In the genomic region with DNA sequence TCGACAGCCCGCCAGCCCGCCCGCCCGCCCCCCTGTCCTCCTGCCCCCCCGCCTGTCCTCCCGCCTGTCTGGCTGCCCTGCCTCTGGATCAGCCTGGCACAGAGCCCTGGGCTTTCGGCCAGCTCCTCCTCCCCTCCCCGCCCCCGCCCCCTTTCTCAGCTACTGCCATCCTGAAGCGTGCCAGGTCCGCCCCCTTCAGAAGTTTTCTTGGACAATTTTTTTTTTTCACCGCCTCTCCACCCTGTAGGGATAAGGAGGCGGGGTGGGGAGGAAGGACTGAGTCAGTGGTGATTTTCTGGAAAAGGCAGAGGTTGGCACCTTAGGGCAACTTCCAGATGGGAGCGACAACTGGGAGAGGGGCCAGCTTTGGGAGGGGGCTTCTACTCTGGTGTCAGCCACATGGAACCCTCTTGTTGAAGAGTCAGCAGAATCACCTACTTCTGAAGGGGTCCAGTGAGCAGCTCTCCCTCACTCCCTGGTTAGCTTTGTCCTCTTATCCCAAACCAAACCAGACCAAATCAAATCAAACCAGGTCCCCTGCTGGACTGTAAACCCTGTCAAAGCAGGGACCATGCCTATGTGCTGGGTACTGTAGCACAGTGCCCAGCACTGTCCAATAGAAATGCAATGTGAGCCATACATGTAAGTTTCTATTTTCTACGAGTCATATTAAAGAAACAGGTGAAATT, we compare ENCODE assay signal across 11 cellular contexts. TPM values are rescaled to one million over a fixed set of nuclear protein-coding genes. Genes with fewer than 3 reads are reported as not detected.
DNase-seq lines count a peak whose midpoint lies in the region; ATAC-seq lines count a peak whose summit lies in the region.
"Had no signal": no experiment of that assay in that cellular context is flagged by ENCODE, and none has a peak within 500 bp of the region (broad histone marks: within the 10 kb centered on the region; RNA-seq: fewer than 3 reads in every experiment).

No MANE protein-coding gene starts in this region.

- no peak overlapping the region for H3K4me3 ChIP-seq in H7 (ENCODE audit: insufficient read depth, low read depth, low read length)
- H3K4me3 ChIP-seq: heart left ventricle had no signal

- DNase-seq in A172 (ENCODE audit: low spot score) (peak; percentile 93), H7 (peak; percentile 60), amniotic epithelial cell (ENCODE audit: low read depth) (peak; percentile 82), left colon (peak in 1 of 2 donors; percentile 63)
- DNase-seq in stimulated activated CD4-positive, alpha-beta T cell treated with anti-CD3 and anti-CD28 coated beads, Interleukin-4, amount 100 ng/mL, for 4 hours: no peak
- DNase-seq in stimulated activated naive CD4-positive, alpha-beta T cell (lab: John Stamatoyannopoulos, UW): no peak
- DNase-seq: activated gamma-delta T cell; CD8-positive, alpha-beta memory T cell; heart left ventricle had no signal

- H3K27me3 ChIP-seq in H7 (ENCODE audit: control insufficient read depth, insufficient read depth, low read length): no peaks in the 10 kb centered on the region

- H3K36me3 ChIP-seq in H7 (replicated peaks; ENCODE audit: control insufficient read depth, insufficient read depth, low read length): peaks cover 17% of the 10 kb centered on the region
- H3K36me3 ChIP-seq: heart left ventricle had no signal

- intact Hi-C loops in left colon (cut with DNase I, micrococcal nuclease): no loop called here

- ATAC-seq in left colon: peak; percentile 61
- no peak for ATAC-seq in GM21381 (IDR thresholded peaks at IDR 0.05; ENCODE audit: unreplicated experiment)
- no peak for ATAC-seq in GM19455 (IDR thresholded peaks at IDR 0.05; ENCODE audit: unreplicated experiment)

RNA-seq across cellular contexts. Expression of gene IGF2BP1, which starts 19.7 kb away (rescaled TPM):
- 14.8 and 16.0 TPM in 2 replicates for total RNA-seq in A172 (2014; rRNA removed; shearing (Covaris generic))
- 105 and 124 TPM in 2 replicates for total RNA-seq in H7 (2014; rRNA removed; shearing (Covaris generic))
- under 1 TPM in 1 of 2 donors, not detected in 1; 0.40 TPM for total RNA-seq in left colon
- total RNA-seq: heart left ventricle had no signal

RNA-seq across cellular contexts. Expression of gene GIP, which starts 48.5 kb away (rescaled TPM):
- not detected in 2 replicates for total RNA-seq in A172 (2014; rRNA removed; shearing (Covaris generic))
- total RNA-seq in H7 (2014; rRNA removed; shearing (Covaris generic)): 0.52 and 2.1 TPM in 2 replicates
- total RNA-seq in left colon: not detected
- total RNA-seq: CD8-positive, alpha-beta memory T cell; heart left ventricle had no signal

Comparison
In these comparisons a context has a peak if more than half of its experiments do, and no peak if none do; other contexts are left out.
1. DNase-seq: peak in A172 (single experiment), H7 (single experiment) and amniotic epithelial cell (single experiment); none in stimulated activated CD4-positive, alpha-beta T cell treated with anti-CD3 and anti-CD28 coated beads, Interleukin-4, amount 100 ng/mL, for 4 hours (0 of 2) and stimulated activated naive CD4-positive, alpha-beta T cell (0 of 6).
2. RNA of gene IGF2BP1, which starts 19.7 kb away (total RNA-seq): 105 to 124 TPM in H7 and 14.8 to 16.0 TPM in A172; 0.40 TPM in left colon; every median in the first group is over 10 times any median in the second.